8 cellular contexts compared by ENCODE assay signal in genomic region chr17:31533546-31534155, GRCh38.
DNase-seq lines count a peak whose midpoint lies in the region; ATAC-seq and TF ChIP-seq lines count a peak whose summit lies in the region.

No MANE protein-coding gene starts in this region.

- no peaks in the 10 kb centered on the region for H3K36me3 Mint-ChIP-seq in glutamatergic neuron (ENCODE audit: unreplicated experiment)

- H3K4me3 Mint-ChIP-seq in glutamatergic neuron (ENCODE audit: unreplicated experiment) = no peak overlapping the region

- peak overlapping the region; percentile 26 for H2AFZ ChIP-seq in HCT116 (ENCODE audit: low read depth, low read length, poor library complexity, severe bottlenecking)

- no peak overlapping the region for H3K27ac Mint-ChIP-seq in glutamatergic neuron (ENCODE audit: unreplicated experiment)

- TF ChIP-seq RAD21 in HCT116 (IDR thresholded peaks at IDR 0.05; ENCODE audit: low read depth) = peak; percentile 84

- H3K4me1 ChIP-seq in BLaER1 = peaks cover 57% of the 10 kb centered on the region
- peaks cover 16 to 18% of the 10 kb centered on the region in 2 experiments for H3K4me1 ChIP-seq in HCT116 (ENCODE audit: control insufficient read depth in 1 of 2, insufficient read depth in 2 of 2, low read length in 2 of 2)

- peak overlapping the region; percentile 1; the same call in 1 of the 2 replicates for H3K27ac ChIP-seq in BLaER1
- 0 out of 2 replicates have a peak overlapping the region, but pooled peaks have one; percentile 22 for H3K27ac ChIP-seq in HCT116 (ENCODE audit: low read depth, low read length)

- H3K4me2 ChIP-seq in BLaER1 = peak overlapping the region; percentile 50
- peak overlapping the region; percentile 79 for H3K4me2 ChIP-seq in HCT116 (ENCODE audit: low read length)

- H3K27me3 ChIP-seq in BLaER1 (no peaks in the 10 kb centered on the region), HCT116 (ENCODE audit: insufficient read depth, low read length) (no peaks in the 10 kb centered on the region)

- DNase-seq in HCT116 (ENCODE audit: low read depth, low spot score) (peak; percentile 38), UCSD-AML1 (lab: John Stamatoyannopoulos, UW; ENCODE audit: unreplicated experiment) (peak; percentile 50), glutamatergic neuron (peak; percentile 40)
- DNase-seq in stimulated activated CD4-positive, alpha-beta T cell treated with anti-CD3 and anti-CD28 coated beads, Interleukin-1b, Interleukin-23, amount 100 ng/mL, for 48 hours = peak; percentile 19

- RAD21 ChIA-PET in HCT116 (lab: Charles Lee; ENCODE audit: low non-redundant PET in 1 of 2, low total read pairs in 2 of 2, uncharacterized antibody in 2 of 2, unreplicated experiment in 2 of 2) = interaction anchor here (0.5 to 0.7 kb wide), 2 partner anchors 69 to 309 kb away, joined by 4 read pairs; no protein-coding TSS in a partner anchor

- ATAC-seq in HCT116 = peak; percentile 95
- ATAC-seq in GM21515 (IDR thresholded peaks at IDR 0.05; ENCODE audit: unreplicated experiment) = no peak
- ATAC-seq in GM19023 (IDR thresholded peaks at IDR 0.05; ENCODE audit: unreplicated experiment) = no peak
- ATAC-seq in HG02642 (IDR thresholded peaks at IDR 0.05; ENCODE audit: poor library complexity, unreplicated experiment) = no peak

- peak in 2 of 3 experiments; percentile 44 to 59; a peak in 3 of 6 replicates for TF ChIP-seq CTCF in HCT116 (IDR thresholded peaks at IDR 0.05 in 2 of 3, conservative IDR thresholded peaks at IDR 0.05 in 1 of 3; ENCODE audit: borderline replicate concordance in 1 of 3, insufficient read depth in 1 of 3, low read depth in 2 of 3, low read length in 2 of 3)
- no peak for TF ChIP-seq CTCF in glutamatergic neuron (IDR thresholded peaks at IDR 0.05; ENCODE audit: partially characterized antibody, unreplicated experiment)

- H3K9me2 ChIP-seq in HCT116 (ENCODE audit: insufficient read depth) = no peaks in the 10 kb centered on the region

- H3K9me3 ChIP-seq in BLaER1 = no peaks in the 10 kb centered on the region
- no peaks in the 10 kb centered on the region for H3K9me3 ChIP-seq in HCT116 (ENCODE audit: control insufficient read depth in 1 of 2, insufficient read depth in 1 of 2, low read depth in 1 of 2, low read length in 2 of 2)

- H3K4me3 ChIP-seq in BLaER1 = no peak overlapping the region
- H3K4me3 ChIP-seq in HCT116 (replicated peaks in 1 of 2; ENCODE audit: low read depth in 1 of 2, low read length in 2 of 2) = peak overlapping the region in 1 of 2 experiments; percentile 22; a peak in 1 of 4 replicates

- H3K4me1 Mint-ChIP-seq in glutamatergic neuron (ENCODE audit: low read depth, unreplicated experiment) = peaks cover 16% of the 10 kb centered on the region

- BruUV-seq in HCT116 (replicated peaks; lab: Mats Ljungman, UMichigan) = no TSS peak

- H4K20me1 ChIP-seq in BLaER1 = peaks cover 66% of the 10 kb centered on the region
- no peaks in the 10 kb centered on the region for H4K20me1 ChIP-seq in HCT116 (ENCODE audit: insufficient read depth)

- no peaks in the 10 kb centered on the region for H3K79me2 ChIP-seq in HCT116 (ENCODE audit: insufficient read depth, low read length)

- peaks cover 4% of the 10 kb centered on the region for H3K9me3 Mint-ChIP-seq in glutamatergic neuron (ENCODE audit: unreplicated experiment)

- peaks cover 7% of the 10 kb centered on the region for H3K27me3 Mint-ChIP-seq in glutamatergic neuron (ENCODE audit: unreplicated experiment)

- intact Hi-C loops in HCT116 (cut with micrococcal nuclease) = no loop called here

- TF ChIP-seq POLR2A in HCT116 (IDR thresholded peaks at IDR 0.05; ENCODE audit: borderline replicate concordance, extremely low read depth, insufficient read depth, insufficient read length) = no peak

- H3K9ac ChIP-seq in BLaER1 (no peak overlapping the region), HCT116 (ENCODE audit: low read length) (peak overlapping the region; percentile 40; the same call in 1 of the 2 replicates)

- H3K36me3 ChIP-seq in BLaER1 (peaks cover 48% of the 10 kb centered on the region), HCT116 (ENCODE audit: control insufficient read depth in 1 of 2, insufficient read depth in 2 of 2, low read length in 2 of 2) (no peaks in the 10 kb centered on the region)

- POLR2A ChIA-PET in HCT116 (lab: Charles Lee) = no interaction called here

- CTCF ChIA-PET in HCT116 (lab: Charles Lee) = interaction anchor here (1.6 to 3.4 kb wide), 3 partner anchors 16 to 308 kb away, joined by 5 to 32 read pairs (median 9); no protein-coding TSS in a partner anchor

TF ChIP-seq in HCT116, 20 proteins besides CTCF, POLR2A, EP300 and RAD21:
- TF ChIP-seq ZNF274 (IDR thresholded peaks at IDR 0.05; ENCODE audit: low read depth, low read length) (no peak), EGR1 (IDR thresholded peaks at IDR 0.05; ENCODE audit: low read depth) (peak; percentile 94), POLR2AphosphoS5 (IDR thresholded peaks at IDR 0.05; ENCODE audit: low read depth, low read length) (no peak), SRF (IDR thresholded peaks at IDR 0.05; ENCODE audit: low read depth) (no peak), MAX (IDR thresholded peaks at IDR 0.05) (0 out of 2 replicates have a peak, but pooled peaks have one; percentile 20), YY1 (IDR thresholded peaks at IDR 0.05; ENCODE audit: extremely low read depth, insufficient replicate concordance, low read depth, low read length) (peak; percentile 38)
